Comparison of ENCODE assay signal across 9 cellular contexts in the genomic region with DNA sequence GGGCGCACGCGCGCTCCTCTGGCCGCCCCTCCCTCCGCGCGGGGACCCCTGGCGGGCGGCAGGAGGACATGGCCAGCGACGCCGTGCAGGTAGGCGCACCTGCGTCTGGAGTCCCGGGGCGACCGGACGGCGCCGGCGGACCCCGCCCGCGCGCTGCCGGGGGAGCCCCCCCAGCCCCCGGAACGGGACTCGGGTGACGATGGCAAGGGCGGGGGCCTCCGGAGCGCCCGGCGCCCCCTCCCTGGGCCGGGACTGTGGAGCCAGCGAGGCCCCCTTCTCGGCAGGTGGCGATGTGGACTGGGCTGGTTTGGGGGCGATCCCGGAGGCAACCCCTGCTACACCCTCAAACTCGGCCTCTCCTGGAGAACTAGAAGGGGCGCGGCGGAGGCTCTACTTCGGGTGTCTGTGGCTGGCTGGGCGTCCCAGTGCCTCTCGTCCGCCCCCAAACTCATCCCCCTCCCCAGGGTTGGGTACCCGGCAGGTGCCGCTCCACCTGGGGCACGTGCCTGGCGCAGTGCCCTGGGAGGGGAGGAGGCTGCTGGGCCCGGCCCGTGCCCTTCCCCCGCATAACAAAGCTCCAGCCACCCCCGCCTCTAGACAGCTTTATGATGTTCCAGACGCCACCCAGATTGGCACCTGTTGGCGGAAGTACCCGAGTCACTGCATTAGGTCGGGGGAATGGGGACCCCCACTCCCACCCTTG. TPM values are rescaled to one million over a fixed set of nuclear protein-coding genes. Genes with fewer than 3 reads are reported as not detected.
DNase-seq lines count a peak whose midpoint lies in the region; ATAC-seq and TF ChIP-seq lines count a peak whose summit lies in the region.
"Had no signal": no experiment of that assay in that cellular context is flagged by ENCODE, and none has a peak within 500 bp of the region (broad histone marks: within the 10 kb centered on the region; RNA-seq: fewer than 3 reads in every experiment).

No MANE protein-coding gene starts in this region.

- in situ Hi-C loops in HAP-1 (cut with MboI; ENCODE audit: low sequenced_read_pairs): no loop called here

- no peak for TF ChIP-seq POLR2A in prostate gland (IDR thresholded peaks at IDR 0.05)

- intact Hi-C loops in A673 (cut with micrococcal nuclease; ENCODE audit: unreplicated experiment) (no loop called here), prostate gland (cut with DNase I) (no loop called here)

- TF ChIP-seq CTCF in A673 (conservative IDR thresholded peaks at IDR 0.05; ENCODE audit: low read depth, low read length): no peak
- TF ChIP-seq CTCF in cardiac muscle cell (IDR thresholded peaks at IDR 0.05; ENCODE audit: low read depth, low read length): no peak
- TF ChIP-seq CTCF in prostate gland (IDR thresholded peaks at IDR 0.05): peak in 1 of 4 experiments; percentile 25

- H3K36me3 ChIP-seq in A673 (ENCODE audit: insufficient read depth, low read length, poor library complexity, severe bottlenecking) (no peaks in the 10 kb centered on the region), HAP-1 (replicated peaks) (peaks cover 10% of the 10 kb centered on the region; the same call in 1 of the 2 replicates), cardiac muscle cell (no peaks in the 10 kb centered on the region), prostate gland (no peaks in the 10 kb centered on the region)

- H3K4me3 ChIP-seq in A673 (ENCODE audit: low read depth, low read length, poor library complexity, severe bottlenecking) (peak overlapping the region; percentile 89), HAP-1 (peak overlapping the region; percentile 59), cardiac muscle cell (peak overlapping the region; percentile 86), prostate gland (peak overlapping the region; percentile 68 to 77)

- ATAC-seq in GM21526 (IDR thresholded peaks at IDR 0.05; ENCODE audit: low FRiP score, unreplicated experiment): no peak

- BruUV-seq in A673 (replicated peaks; lab: Mats Ljungman, UMichigan): no TSS peak

- H3K9me3 ChIP-seq in A673 (ENCODE audit: low read depth, low read length, poor library complexity, severe bottlenecking) (no peaks in the 10 kb centered on the region), HAP-1 (no peaks in the 10 kb centered on the region), cardiac muscle cell (ENCODE audit: low read depth) (no peaks in the 10 kb centered on the region), prostate gland (no peaks in the 10 kb centered on the region)

- WGBS in prostate gland: 1% methylated on average over 23 of the region's 62 CpGs

- POLR2A ChIA-PET in A673 (lab: Charles Lee; ENCODE audit: low non-redundant PET): no interaction called here

- CTCF ChIA-PET in A673 (lab: Charles Lee): no interaction called here

- no peak for DNase-seq in A673 (ENCODE audit: low spot score)
- no peak for DNase-seq in HAP-1 (ENCODE audit: low spot score in 2 of 2)
- peak; percentile 70 for DNase-seq in NCI-H748 (lab: John Stamatoyannopoulos, UW; ENCODE audit: unreplicated experiment)
- DNase-seq in activated effector memory CD4-positive, alpha-beta T cell treated with anti-CD3 and anti-CD28 coated beads, Interleukin-2, amount 50 U/mL, for 16 hours: peak; percentile 80
- DNase-seq in cardiac muscle cell (ENCODE audit: low read depth in 1 of 2, low spot score in 1 of 2): no peak
- peak; percentile 35 for DNase-seq in prostate gland (ENCODE audit: low spot score)
- DNase-seq in NOMO-1 treated with dmso at 0.1 percent for 144 hours (lab: John Stamatoyannopoulos, UW; ENCODE audit: unreplicated experiment): no peak

- H3K27ac ChIP-seq in A673 (ENCODE audit: low read depth, low read length, poor library complexity, severe bottlenecking): peak overlapping the region; percentile 72
- H3K27ac ChIP-seq in cardiac muscle cell: no peak overlapping the region
- peak overlapping the region; percentile 74 to 75 for H3K27ac ChIP-seq in prostate gland
- H3K27ac ChIP-seq: epithelial cell of prostate had no signal

- H3K27me3 ChIP-seq in A673 (replicated peaks; ENCODE audit: insufficient read depth, low read depth, low read length, poor library complexity): no peaks in the 10 kb centered on the region
- no peaks in the 10 kb centered on the region for H3K27me3 ChIP-seq in HAP-1 (ENCODE audit: low read depth)
- no peaks in the 10 kb centered on the region for H3K27me3 ChIP-seq in cardiac muscle cell
- H3K27me3 ChIP-seq in prostate gland (replicated peaks; ENCODE audit: insufficient read depth): no peaks in the 10 kb centered on the region

- H3K4me1 ChIP-seq in A673 (ENCODE audit: insufficient read depth, low read length, poor library complexity, severe bottlenecking) (peaks cover 7% of the 10 kb centered on the region), HAP-1 (peaks cover 11% of the 10 kb centered on the region), cardiac muscle cell (ENCODE audit: low read depth) (peaks cover 6% of the 10 kb centered on the region), prostate gland (replicated peaks) (peaks cover 5% of the 10 kb centered on the region)

RNA-seq across cellular contexts. Expression of gene PKN1, which starts 0.5 kb away (rescaled TPM):
- total RNA-seq in A673 (2021) (91.4 and 127 TPM in 2 replicates), cardiac muscle cell (123 and 147 TPM in 2 replicates), prostate gland (100 to 1,000 TPM in 1 of 2 donors, 10 to 100 TPM in 1; 54.3 to 255 TPM)
- 109 and 132 TPM in 2 replicates for polyA plus RNA-seq in cardiac muscle cell

RNA-seq across cellular contexts. Expression of gene DDX39A, which starts 14.5 kb away (rescaled TPM):
- 190 and 223 TPM in 2 replicates for total RNA-seq in A673 (2021)
- 49.9 and 73.3 TPM in 2 replicates for total RNA-seq in cardiac muscle cell
- polyA plus RNA-seq in cardiac muscle cell: 77.0 and 87.7 TPM in 2 replicates
- 100 to 1,000 TPM in 1 of 2 donors, 10 to 100 TPM in 1; 64.9 to 121 TPM for total RNA-seq in prostate gland

RNA-seq across cellular contexts. Expression of gene PTGER1, which starts 41.5 kb away (rescaled TPM):
- total RNA-seq in A673 (2021) (0.72 TPM in 1 of 2 replicates, not detected in the other), cardiac muscle cell (0.42 TPM in 1 of 2 replicates, not detected in the other), prostate gland (1 to 10 TPM in 1 of 2 donors, not detected in 1; 1.0 TPM)
- 0.36 and 0.75 TPM in 2 replicates for polyA plus RNA-seq in cardiac muscle cell

RNA-seq across cellular contexts. Expression of gene ADGRE5, which starts 52.4 kb away (rescaled TPM):
- total RNA-seq in A673 (2021) (45.7 and 51.7 TPM in 2 replicates), cardiac muscle cell (2.2 and 7.1 TPM in 2 replicates), prostate gland (10 to 100 TPM; 16.3 to 42.2 TPM)
- 4.6 and 5.0 TPM in 2 replicates for polyA plus RNA-seq in cardiac muscle cell

Comparison
In these comparisons a context has a peak if more than half of its experiments do, and no peak if none do; other contexts are left out.
1. DNase-seq: peak in NCI-H748 (single experiment), activated effector memory CD4-positive, alpha-beta T cell treated with anti-CD3 and anti-CD28 coated beads, Interleukin-2, amount 50 U/mL, for 16 hours (single experiment) and prostate gland (single experiment); none in A673 (single experiment), HAP-1 (0 of 2), cardiac muscle cell (0 of 2) and NOMO-1 treated with dmso at 0.1 percent for 144 hours (single experiment).
2. Peak in every context shown above with its lines, with median percentiles within 50 percentile points of each other: H3K4me3 ChIP-seq.